ENCODE assay signal across 10 cellular contexts in genomic region chr4:71074452-71075299, GRCh38.
DNase-seq lines count a peak whose midpoint lies in the region; ATAC-seq and TF ChIP-seq lines count a peak whose summit lies in the region.
"Had no signal": no experiment of that assay in that cellular context is flagged by ENCODE, and none has a peak within 500 bp of the region (broad histone marks: within the 10 kb centered on the region; RNA-seq: fewer than 3 reads in every experiment).

No MANE protein-coding gene starts in this region.

- intact Hi-C loops in tibial artery (cut with DNase I; ENCODE audit: low total_unique reads): no loop called here

- no peaks in the 10 kb centered on the region for H3K36me3 ChIP-seq in mucosa of rectum (ENCODE audit: control insufficient read depth in 2 of 2, insufficient read depth in 2 of 2, low read length in 2 of 2)
- H3K36me3 ChIP-seq in tibial artery: no peaks in the 10 kb centered on the region

- no peaks in the 10 kb centered on the region for H3K36me3 Mint-ChIP-seq in T-cell

- peaks cover 0 to 3% of the 10 kb centered on the region in 2 donors for H3K4me1 ChIP-seq in mucosa of rectum (ENCODE audit: control insufficient read depth in 2 of 2, insufficient read depth in 2 of 2, low read length in 2 of 2)
- H3K4me1 ChIP-seq in tibial artery: peaks cover 0 to 15% (median 6%) of the 10 kb centered on the region in 4 donors

- H3K4me1 Mint-ChIP-seq in T-cell: peaks cover 0 to 4% (median 3%) of the 10 kb centered on the region in 3 donors

- H3K27me3 Mint-ChIP-seq in T-cell: peaks cover 7 to 16% of the 10 kb centered on the region in 2 donors

- DNase-seq in NCI-H146 (lab: John Stamatoyannopoulos, UW) (peak; percentile 7), NCI-H146 treated with DMSO at 0.1 percent for 48 hours (lab: John Stamatoyannopoulos, UW; ENCODE audit: unreplicated experiment) (no peak), dermis blood vessel endothelial cell (peak; percentile 13), tibial artery (peak; percentile 22 to 71), T-cell (no peak)
- DNase-seq in stimulated activated CD4-positive, alpha-beta T cell treated with anti-CD3 and anti-CD28 coated beads, Interleukin-15, amount 100 ng/mL, for 24 hours: no peak
- DNase-seq: activated CD4-positive, alpha-beta T cell treated with anti-CD3 and anti-CD28 coated beads for 4 hours; midbrain had no signal

- H3K9me3 ChIP-seq in mucosa of rectum (ENCODE audit: control insufficient read depth in 2 of 2, low read length in 2 of 2) (no peaks in the 10 kb centered on the region), tibial artery (no peaks in the 10 kb centered on the region)

- H3K4me3 ChIP-seq in mucosa of rectum (ENCODE audit: low read length in 2 of 2) (peak overlapping the region; percentile 58 to 59), tibial artery (peak overlapping the region; percentile 20 to 26)

- H3K4me3 Mint-ChIP-seq in T-cell: no peak overlapping the region

- no peak overlapping the region for H3K27ac Mint-ChIP-seq in T-cell

- H3K27me3 ChIP-seq in mucosa of rectum (ENCODE audit: control insufficient read depth in 2 of 2, insufficient read depth in 2 of 2, low read length in 2 of 2) (no peaks in the 10 kb centered on the region), tibial artery (no peaks in the 10 kb centered on the region)

- no peak for TF ChIP-seq CTCF in tibial artery (IDR thresholded peaks at IDR 0.05)

- H3K9me3 Mint-ChIP-seq in T-cell: no peaks in the 10 kb centered on the region

- peak overlapping the region; percentile 52 to 54 for H3K9ac ChIP-seq in mucosa of rectum (ENCODE audit: low read depth in 1 of 2, low read length in 2 of 2)

- CTCF ChIA-PET in T-cell (lab: Charles Lee): no interaction called here

- POLR2A ChIA-PET in T-cell (lab: Charles Lee): interaction anchor here in 1 of 2 donors (0.9 kb wide), 1 partner anchor 1617 kb away, joined by 4 read pairs; no protein-coding TSS in a partner anchor

- ATAC-seq in HG03196 (IDR thresholded peaks at IDR 0.05; ENCODE audit: unreplicated experiment): no peak
- ATAC-seq in T-cell (replicated peaks in 1 of 4): no peak

- H3K27ac ChIP-seq in mucosa of rectum (ENCODE audit: low read depth in 2 of 2, low read length in 2 of 2) (peak overlapping the region; percentile 40 to 67), tibial artery (peak overlapping the region; percentile 60 to 64)

Comparison
In these comparisons a context has a peak if more than half of its experiments do, and no peak if none do; other contexts are left out.
1. DNase-seq: peak in NCI-H146 (single experiment), dermis blood vessel endothelial cell (single experiment) and tibial artery (2 of 2); none in NCI-H146 treated with DMSO at 0.1 percent for 48 hours (single experiment), stimulated activated CD4-positive, alpha-beta T cell treated with anti-CD3 and anti-CD28 coated beads, Interleukin-15, amount 100 ng/mL, for 24 hours (single experiment) and T-cell (0 of 34).